ENCODE assay signal across 1 cellular context in the genomic region with DNA sequence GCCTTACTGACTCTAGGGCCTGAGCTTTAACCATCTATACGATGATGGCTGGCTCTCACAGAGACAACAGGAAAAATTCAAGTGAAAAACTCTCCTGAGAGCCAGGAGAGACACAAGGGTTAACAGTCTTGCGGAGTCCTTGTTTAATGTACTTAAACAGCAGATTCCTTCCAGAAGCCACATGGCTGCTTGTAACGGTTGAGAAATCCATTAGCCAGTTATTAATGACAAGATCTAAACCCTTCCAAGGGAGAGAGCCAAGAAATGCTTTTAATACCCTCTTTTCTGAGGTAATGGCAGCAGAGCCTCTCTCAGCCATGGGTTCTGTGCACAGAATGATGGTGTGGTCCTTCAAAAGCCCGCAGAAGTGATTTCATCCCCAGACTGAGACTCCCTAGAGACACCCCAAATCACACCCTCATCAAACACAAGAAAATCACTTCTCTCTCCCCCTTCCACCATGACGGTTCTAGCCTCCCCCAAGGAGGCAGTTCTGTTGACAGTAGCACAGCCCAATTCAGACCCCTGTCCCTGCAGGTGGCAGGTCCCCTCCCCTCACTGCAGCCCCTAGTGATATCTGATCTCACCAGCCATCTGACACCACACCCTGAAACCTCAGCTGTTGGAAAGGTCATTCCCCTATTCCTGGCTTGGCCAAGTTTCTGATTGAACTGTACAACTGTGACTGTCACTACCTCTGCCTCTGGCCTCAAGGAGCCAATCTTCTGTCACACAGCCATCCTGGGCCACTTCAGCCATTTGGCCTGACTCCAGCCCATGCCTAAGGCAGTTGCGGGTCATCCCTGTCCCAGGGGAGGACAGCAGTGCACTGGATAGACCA.
TF ChIP-seq lines count a peak whose summit lies in the region.

No MANE protein-coding gene starts in this region.

TF ChIP-seq in HCT116, 20 proteins besides CTCF, POLR2A, EP300 and RAD21:
- TF ChIP-seq, protein P1, sequence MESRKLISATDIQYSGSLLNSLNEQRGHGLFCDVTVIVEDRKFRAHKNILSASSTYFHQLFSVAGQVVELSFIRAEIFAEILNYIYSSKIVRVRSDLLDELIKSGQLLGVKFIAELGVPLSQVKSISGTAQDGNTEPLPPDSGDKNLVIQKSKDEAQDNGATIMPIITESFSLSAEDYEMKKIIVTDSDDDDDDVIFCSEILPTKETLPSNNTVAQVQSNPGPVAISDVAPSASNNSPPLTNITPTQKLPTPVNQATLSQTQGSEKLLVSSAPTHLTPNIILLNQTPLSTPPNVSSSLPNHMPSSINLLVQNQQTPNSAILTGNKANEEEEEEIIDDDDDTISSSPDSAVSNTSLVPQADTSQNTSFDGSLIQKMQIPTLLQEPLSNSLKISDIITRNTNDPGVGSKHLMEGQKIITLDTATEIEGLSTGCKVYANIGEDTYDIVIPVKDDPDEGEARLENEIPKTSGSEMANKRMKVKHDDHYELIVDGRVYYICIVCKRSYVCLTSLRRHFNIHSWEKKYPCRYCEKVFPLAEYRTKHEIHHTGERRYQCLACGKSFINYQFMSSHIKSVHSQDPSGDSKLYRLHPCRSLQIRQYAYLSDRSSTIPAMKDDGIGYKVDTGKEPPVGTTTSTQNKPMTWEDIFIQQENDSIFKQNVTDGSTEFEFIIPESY (IDR thresholded peaks at IDR 0.05; ENCODE audit: extremely low read depth, insufficient replicate concordance, low read length) = no peak
- TF ChIP-seq, protein P2, sequence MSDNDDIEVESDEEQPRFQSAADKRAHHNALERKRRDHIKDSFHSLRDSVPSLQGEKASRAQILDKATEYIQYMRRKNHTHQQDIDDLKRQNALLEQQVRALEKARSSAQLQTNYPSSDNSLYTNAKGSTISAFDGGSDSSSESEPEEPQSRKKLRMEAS (IDR thresholded peaks at IDR 0.05) = no peak
- TF ChIP-seq SP1 (IDR thresholded peaks at IDR 0.05; ENCODE audit: low read depth) (no peak), POLR2AphosphoS5 (IDR thresholded peaks at IDR 0.05; ENCODE audit: low read depth, low read length) (no peak), YY1 (IDR thresholded peaks at IDR 0.05; ENCODE audit: extremely low read depth, insufficient replicate concordance, low read depth, low read length) (no peak), ELF1 (IDR thresholded peaks at IDR 0.05; ENCODE audit: borderline replicate concordance, low read depth) (no peak), EGR1 (IDR thresholded peaks at IDR 0.05; ENCODE audit: low read depth) (no peak), ZFX (IDR thresholded peaks at IDR 0.05) (no peak), SRF (IDR thresholded peaks at IDR 0.05; ENCODE audit: low read depth) (no peak), FOSL1 (IDR thresholded peaks at IDR 0.05; ENCODE audit: low read depth) (no peak), JUND (IDR thresholded peaks at IDR 0.05) (no peak), EZH2 (IDR thresholded peaks at IDR 0.05) (no peak), CBX3 (IDR thresholded peaks at IDR 0.05; ENCODE audit: low read depth) (no peak)
- TF ChIP-seq, protein P3, sequence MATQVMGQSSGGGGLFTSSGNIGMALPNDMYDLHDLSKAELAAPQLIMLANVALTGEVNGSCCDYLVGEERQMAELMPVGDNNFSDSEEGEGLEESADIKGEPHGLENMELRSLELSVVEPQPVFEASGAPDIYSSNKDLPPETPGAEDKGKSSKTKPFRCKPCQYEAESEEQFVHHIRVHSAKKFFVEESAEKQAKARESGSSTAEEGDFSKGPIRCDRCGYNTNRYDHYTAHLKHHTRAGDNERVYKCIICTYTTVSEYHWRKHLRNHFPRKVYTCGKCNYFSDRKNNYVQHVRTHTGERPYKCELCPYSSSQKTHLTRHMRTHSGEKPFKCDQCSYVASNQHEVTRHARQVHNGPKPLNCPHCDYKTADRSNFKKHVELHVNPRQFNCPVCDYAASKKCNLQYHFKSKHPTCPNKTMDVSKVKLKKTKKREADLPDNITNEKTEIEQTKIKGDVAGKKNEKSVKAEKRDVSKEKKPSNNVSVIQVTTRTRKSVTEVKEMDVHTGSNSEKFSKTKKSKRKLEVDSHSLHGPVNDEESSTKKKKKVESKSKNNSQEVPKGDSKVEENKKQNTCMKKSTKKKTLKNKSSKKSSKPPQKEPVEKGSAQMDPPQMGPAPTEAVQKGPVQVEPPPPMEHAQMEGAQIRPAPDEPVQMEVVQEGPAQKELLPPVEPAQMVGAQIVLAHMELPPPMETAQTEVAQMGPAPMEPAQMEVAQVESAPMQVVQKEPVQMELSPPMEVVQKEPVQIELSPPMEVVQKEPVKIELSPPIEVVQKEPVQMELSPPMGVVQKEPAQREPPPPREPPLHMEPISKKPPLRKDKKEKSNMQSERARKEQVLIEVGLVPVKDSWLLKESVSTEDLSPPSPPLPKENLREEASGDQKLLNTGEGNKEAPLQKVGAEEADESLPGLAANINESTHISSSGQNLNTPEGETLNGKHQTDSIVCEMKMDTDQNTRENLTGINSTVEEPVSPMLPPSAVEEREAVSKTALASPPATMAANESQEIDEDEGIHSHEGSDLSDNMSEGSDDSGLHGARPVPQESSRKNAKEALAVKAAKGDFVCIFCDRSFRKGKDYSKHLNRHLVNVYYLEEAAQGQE (IDR thresholded peaks at IDR 0.05; ENCODE audit: low read depth) = no peak
